Comparison of ENCODE assay signal across 1 cellular context in genomic region chr12:122460061-122460460, GRCh38.
TF ChIP-seq lines count a peak whose summit lies in the region.

No MANE protein-coding gene starts in this region.

TF ChIP-seq in K562, 482 proteins besides CTCF, POLR2A, EP300 and RAD21:
- TF ChIP-seq, protein P1, sequence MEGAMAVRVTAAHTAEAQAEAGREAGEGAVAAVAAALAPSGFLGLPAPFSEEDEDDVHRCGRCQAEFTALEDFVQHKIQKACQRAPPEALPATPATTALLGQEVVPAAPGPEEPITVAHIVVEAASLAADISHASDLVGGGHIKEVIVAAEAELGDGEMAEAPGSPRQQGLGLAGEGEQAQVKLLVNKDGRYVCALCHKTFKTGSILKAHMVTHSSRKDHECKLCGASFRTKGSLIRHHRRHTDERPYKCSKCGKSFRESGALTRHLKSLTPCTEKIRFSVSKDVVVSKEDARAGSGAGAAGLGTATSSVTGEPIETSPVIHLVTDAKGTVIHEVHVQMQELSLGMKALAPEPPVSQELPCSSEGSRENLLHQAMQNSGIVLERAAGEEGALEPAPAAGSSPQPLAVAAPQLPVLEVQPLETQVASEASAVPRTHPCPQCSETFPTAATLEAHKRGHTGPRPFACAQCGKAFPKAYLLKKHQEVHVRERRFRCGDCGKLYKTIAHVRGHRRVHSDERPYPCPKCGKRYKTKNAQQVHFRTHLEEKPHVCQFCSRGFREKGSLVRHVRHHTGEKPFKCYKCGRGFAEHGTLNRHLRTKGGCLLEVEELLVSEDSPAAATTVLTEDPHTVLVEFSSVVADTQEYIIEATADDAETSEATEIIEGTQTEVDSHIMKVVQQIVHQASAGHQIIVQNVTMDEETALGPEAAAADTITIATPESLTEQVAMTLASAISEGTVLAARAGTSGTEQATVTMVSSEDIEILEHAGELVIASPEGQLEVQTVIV (CRISPR knock-in tag; IDR thresholded peaks at IDR 0.05; ENCODE audit: borderline replicate concordance): no peak
- no peak for TF ChIP-seq ZNF212 (CRISPR knock-in tag; IDR thresholded peaks at IDR 0.05)
TF ChIP-seq in K562: peak in this region for 0.
